ENCODE assay signal across 8 cellular contexts in genomic region chr1:6440198-6441126, GRCh38. TPM values are rescaled to one million over a fixed set of nuclear protein-coding genes. Genes with fewer than 3 reads are reported as not detected.
A peak's percentile ranks its signal among the peaks of the same experiment; 100 is the strongest.
DNase-seq lines count a peak whose midpoint lies in the region; ATAC-seq and TF ChIP-seq lines count a peak whose summit lies in the region.

No MANE protein-coding gene starts in this region.

- no peaks in the 10 kb centered on the region for H3K36me3 Mint-ChIP-seq in HFFc6 (ENCODE audit: low read depth)

- 0 out of 22 replicates have a peak overlapping the region, but pooled peaks of 1 of the 11 experiments have one; percentile 15 for H3K27ac ChIP-seq in BLaER1 treated with 17β-estradiol and CSF1 and Interleukin-3, amounts not matched to agents 10 nM and 100 nM
- no peak overlapping the region for H3K27ac ChIP-seq in adrenal gland

- WGBS in adrenal gland, 4 donors = 0 to 8% (median 8%) methylated on average over 4 to 94 of the region's 101 CpGs; no CpG with 5 or more reads in 1 of the 4 donors

- no peaks in the 10 kb centered on the region for H3K9me3 Mint-ChIP-seq in HFFc6

- H3K9me3 ChIP-seq in BLaER1 treated with 17β-estradiol and CSF1 and Interleukin-3, amounts not matched to agents 10 nM and 100 nM (replicated peaks in 1 of 11) = no peaks in the 10 kb centered on the region
- H3K9me3 ChIP-seq in adrenal gland (replicated peaks in 1 of 3) = no peaks in the 10 kb centered on the region

- H3K27me3 Mint-ChIP-seq in HFFc6 (ENCODE audit: insufficient read depth) = peaks cover 24% of the 10 kb centered on the region

- no peaks in the 10 kb centered on the region for H3K36me3 ChIP-seq in BLaER1 treated with 17β-estradiol and CSF1 and Interleukin-3, amounts not matched to agents 10 nM and 100 nM
- no peaks in the 10 kb centered on the region for H3K36me3 ChIP-seq in adrenal gland (replicated peaks in 1 of 2)

- no peak for ATAC-seq in HG02763 (IDR thresholded peaks at IDR 0.05; ENCODE audit: unreplicated experiment)

- H3K27ac Mint-ChIP-seq in HFFc6 = no peak overlapping the region

- TF ChIP-seq CTCF in HFFc6 (IDR thresholded peaks at IDR 0.05) (peak; percentile 66; the same call in 1 of the 2 replicates), adrenal gland (IDR thresholded peaks at IDR 0.05) (peak in 2 of 6 experiments; percentile 18 to 25)

- DNase-seq in HFFc6 (peak; percentile 21), T-helper 2 cell (peak; percentile 60 to 73 (median 66)), adrenal gland (peak in 6 of 7 donors; percentile 53 to 78 (median 58)), left kidney (ENCODE audit: low read depth, low spot score) (peak; percentile 84), GF-D8 (lab: John Stamatoyannopoulos, UW) (no peak)
- DNase-seq in stimulated activated CD8-positive, alpha-beta memory T cell treated with anti-CD3 and anti-CD28 coated beads, Interleukin-7, amount 100 ng/mL, for 1 hour (ENCODE audit: low read depth in 2 of 2) = peak; percentile 43 to 44

- peaks cover 46 to 61% (median 50%) of the 10 kb centered on the region in 11 experiments for H3K27me3 ChIP-seq in BLaER1 treated with 17β-estradiol and CSF1 and Interleukin-3, amounts not matched to agents 10 nM and 100 nM
- H3K27me3 ChIP-seq in adrenal gland = no peaks in the 10 kb centered on the region

- H3K4me1 Mint-ChIP-seq in HFFc6 (ENCODE audit: low read depth) = peaks cover 5% of the 10 kb centered on the region; the same call in 1 of the 2 replicates

- no peak for TF ChIP-seq POLR2A in adrenal gland (IDR thresholded peaks at IDR 0.05)

- peak overlapping the region; percentile 68 to 86 (median 82) for H3K4me2 ChIP-seq in BLaER1 treated with 17β-estradiol and CSF1 and Interleukin-3, amounts not matched to agents 10 nM and 100 nM

- H3K9ac ChIP-seq in BLaER1 treated with 17β-estradiol and CSF1 and Interleukin-3, amounts not matched to agents 10 nM and 100 nM = peak overlapping the region in 5 of 11 experiments; percentile 2 to 36 (median 22); a peak in 5 of 22 replicates

- H3K4me3 Mint-ChIP-seq in HFFc6 = no peak overlapping the region

- H3K4me3 ChIP-seq in BLaER1 treated with 17β-estradiol and CSF1 and Interleukin-3, amounts not matched to agents 10 nM and 100 nM = peak overlapping the region in 8 of 10 experiments; percentile 38 to 62 (median 48); a peak in 12 of 20 replicates
- H3K4me3 ChIP-seq in adrenal gland = peak overlapping the region in 1 of 4 donors; percentile 34

- intact Hi-C loops in adrenal gland (cut with DNase I) = no loop called here

- H3K4me1 ChIP-seq in BLaER1 treated with 17β-estradiol and CSF1 and Interleukin-3, amounts not matched to agents 10 nM and 100 nM = peaks cover 18 to 46% (median 30%) of the 10 kb centered on the region in 10 experiments
- no peaks in the 10 kb centered on the region for H3K4me1 ChIP-seq in adrenal gland (replicated peaks in 1 of 2)

- H4K20me1 ChIP-seq in BLaER1 treated with 17β-estradiol and CSF1 and Interleukin-3, amounts not matched to agents 10 nM and 100 nM = peaks cover 0 to 52% (median 0%) of the 10 kb centered on the region in 11 experiments; a peak in 10 of 22 replicates

RNA-seq across cellular contexts. Expression of gene ESPN, which starts 15.9 kb away (rescaled TPM):
- total RNA-seq in HFFc6 (2021; fragmentation: NEBNext Ultra II Directional; extraction: Animal tissue kit (Norgen Biotek cat#: 25700)) = not detected
- 10 to 100 TPM in 1 of 8 donors, 1 to 10 TPM in 7; 2.3 to 10.8 (median 6.1) TPM for total RNA-seq in adrenal gland
- 1 to 10 TPM in 2 of 3 donors, under 1 TPM in 1; 0.16 to 9.8 (median 6.8) TPM for polyA plus RNA-seq in adrenal gland

RNA-seq across cellular contexts. Expression of gene HES2, which starts 20.7 kb away (rescaled TPM):
- total RNA-seq in HFFc6 (2021; fragmentation: NEBNext Ultra II Directional; extraction: Animal tissue kit (Norgen Biotek cat#: 25700)) = under 1 TPM in 4 of 6 experiments, not detected in 2; 0.14 to 0.35 (median 0.30) TPM
- total RNA-seq in adrenal gland = under 1 TPM in 3 of 8 donors, not detected in 5; 0.07 to 0.18 (median 0.14) TPM
- under 1 TPM in 2 of 3 donors, not detected in 1; 0.04 to 0.10 TPM for polyA plus RNA-seq in adrenal gland

RNA-seq across cellular contexts. Expression of gene TNFRSF25, which starts 25.5 kb away (rescaled TPM):
- 1 to 10 TPM; 1.8 to 3.2 (median 2.7) TPM for total RNA-seq in HFFc6 (2021; fragmentation: NEBNext Ultra II Directional; extraction: Animal tissue kit (Norgen Biotek cat#: 25700))
- total RNA-seq in adrenal gland = 10 to 100 TPM in 4 of 8 donors, 1 to 10 TPM in 4; 2.7 to 36.4 (median 9.7) TPM
- 100 to 1,000 TPM in 1 of 3 donors, 10 to 100 TPM in 1, 1 to 10 TPM in 1; 1.2 to 169 (median 63.8) TPM for polyA plus RNA-seq in adrenal gland

RNA-seq across cellular contexts. Expression of gene ACOT7, which starts 46.9 kb away (rescaled TPM):
- total RNA-seq in HFFc6 (2021; fragmentation: NEBNext Ultra II Directional; extraction: Animal tissue kit (Norgen Biotek cat#: 25700)) = 100 to 1,000 TPM; 103 to 125 (median 111) TPM
- 10 to 100 TPM in 7 of 8 donors, 1 to 10 TPM in 1; 8.4 to 29.4 (median 15.0) TPM for total RNA-seq in adrenal gland
- polyA plus RNA-seq in adrenal gland = 10 to 100 TPM; 11.3 to 26.6 (median 13.0) TPM

RNA-seq across cellular contexts. Expression of gene PLEKHG5, which starts 51.0 kb away (rescaled TPM):
- total RNA-seq in HFFc6 (2021; fragmentation: NEBNext Ultra II Directional; extraction: Animal tissue kit (Norgen Biotek cat#: 25700)) = 1 to 10 TPM; 6.4 to 7.2 (median 6.6) TPM
- total RNA-seq in adrenal gland = 10 to 100 TPM; 14.0 to 29.2 (median 18.4) TPM
- 10 to 100 TPM in 2 of 3 donors, 1 to 10 TPM in 1; 2.0 to 96.3 (median 23.0) TPM for polyA plus RNA-seq in adrenal gland
